In genomic region chr2:75256485-75256884, GRCh38 we compare ENCODE assay signal across 27 cellular contexts. TPM values are rescaled to one million over a fixed set of nuclear protein-coding genes. Genes with fewer than 3 reads are reported as not detected.
A peak's percentile ranks its signal among the peaks of the same experiment; 100 is the strongest.
DNase-seq lines count a peak whose midpoint lies in the region; ATAC-seq and FAIRE-seq lines count a peak whose summit lies in the region.
"Had no signal": no experiment of that assay in that cellular context is flagged by ENCODE, and none has a peak within 500 bp of the region (broad histone marks: within the 10 kb centered on the region; RNA-seq: fewer than 3 reads in every experiment).

No MANE protein-coding gene starts in this region.

- H3K4me2 ChIP-seq in Karpas-422 (ENCODE audit: low read depth, low read length, poor library complexity, severe bottlenecking), result no peak overlapping the region

- peaks cover 7% of the 10 kb centered on the region; the same call in 1 of the 2 replicates for H3K9me3 ChIP-seq in Karpas-422 (ENCODE audit: low read length)

- DNase-seq in GM18507 (ENCODE audit: extremely low spot score, insufficient read length, low read depth) (no peak), Karpas-422 (peak; percentile 67), KG1 (lab: John Stamatoyannopoulos, UW) (no peak), NCI-H1105 (lab: John Stamatoyannopoulos, UW) (no peak), AG08396 (ENCODE audit: low spot score) (no peak)
- DNase-seq in effector memory CD8-positive, alpha-beta T cell, result no peak
- DNase-seq: Calu3; CD8-positive, alpha-beta memory T cell; H7; NCI-H1048; NCI-H1436; NCI-H187 treated with DMSO at 0.1 percent for 48 hours; NCI-H2107; NCI-H69; T-helper 1 cell; T-helper 9 cell had no signal

- peaks cover 7% of the 10 kb centered on the region for H3K4me1 ChIP-seq in Karpas-422 (ENCODE audit: low read length)
- H3K4me1 ChIP-seq: SJSA1 had no signal

- H3K27me3 ChIP-seq in Karpas-422 (ENCODE audit: low read length), result no peaks in the 10 kb centered on the region
- H3K27me3 ChIP-seq: SJSA1 had no signal

- H3K79me2 ChIP-seq in Karpas-422 (ENCODE audit: low read length), result no peaks in the 10 kb centered on the region

- H3K27me3 Mint-ChIP-seq in effector memory CD8-positive, alpha-beta T cell, result no peaks in the 10 kb centered on the region
- H3K27me3 Mint-ChIP-seq: CD8-positive, alpha-beta memory T cell had no signal

- no peaks in the 10 kb centered on the region for H3K9me2 ChIP-seq in Karpas-422 (replicated peaks; ENCODE audit: insufficient read depth, low read length)

- 0 out of 2 replicates have a peak, but pooled peaks cover 7% of the 10 kb centered on the region for H4K20me1 ChIP-seq in Karpas-422 (ENCODE audit: insufficient read depth, low read depth, low read length)

- no peak overlapping the region for H3K4me3 Mint-ChIP-seq in effector memory CD8-positive, alpha-beta T cell
- H3K4me3 Mint-ChIP-seq: CD8-positive, alpha-beta memory T cell had no signal

- no peak overlapping the region for H3K4me3 ChIP-seq in Karpas-422 (ENCODE audit: low read length)
- H3K4me3 ChIP-seq: K562, SJSA1 had no signal

- H3K36me3 Mint-ChIP-seq in effector memory CD8-positive, alpha-beta T cell (ENCODE audit: insufficient read depth), result no peaks in the 10 kb centered on the region
- H3K36me3 Mint-ChIP-seq: CD8-positive, alpha-beta memory T cell had no signal

- H3K4me1 Mint-ChIP-seq in effector memory CD8-positive, alpha-beta T cell (ENCODE audit: low read depth in 2 of 2), result no peaks in the 10 kb centered on the region
- H3K4me1 Mint-ChIP-seq: CD8-positive, alpha-beta memory T cell had no signal

- no peak overlapping the region for H3K27ac Mint-ChIP-seq in effector memory CD8-positive, alpha-beta T cell
- H3K27ac Mint-ChIP-seq: CD8-positive, alpha-beta memory T cell had no signal

- H3K36me3 ChIP-seq in Karpas-422 (ENCODE audit: insufficient read depth, low read length), result no peaks in the 10 kb centered on the region

- H3K9ac ChIP-seq in Karpas-422 (ENCODE audit: low read length), result no peak overlapping the region

- peaks cover 0 to 2% of the 10 kb centered on the region in 2 donors for H3K9me3 Mint-ChIP-seq in effector memory CD8-positive, alpha-beta T cell

- peak; percentile 67 for ATAC-seq in GM19395 (IDR thresholded peaks at IDR 0.05; ENCODE audit: unreplicated experiment)
- ATAC-seq in HG02973 (IDR thresholded peaks at IDR 0.05; ENCODE audit: unreplicated experiment), result peak; percentile 48
- ATAC-seq in effector memory CD8-positive, alpha-beta T cell (replicated peaks), result no peak
- ATAC-seq: HepG2, K562, Panc1 had no signal

- no peak overlapping the region for H2AFZ ChIP-seq in Karpas-422 (ENCODE audit: low read length)

- FAIRE-seq in GM18507 (lab: Jason Lieb, UNC), result peak; percentile 33
- FAIRE-seq: G401.6, HepG2, K562 had no signal

- no peak overlapping the region for H3K27ac ChIP-seq in Karpas-422 (ENCODE audit: low read length)
- H3K27ac ChIP-seq: C4-2B, HL-60, SJSA1 had no signal

RNA-seq across cellular contexts. Expression of gene TACR1, which starts 57.2 kb away (rescaled TPM):
- total RNA-seq in Karpas-422 (2014; rRNA removed; shearing (Covaris generic); ENCODE audit: low replicate concordance), result not detected in 2 replicates
- total RNA-seq: Calu3; CD8-positive, alpha-beta memory T cell; Daoy; HepG2; HT-29; K562 had no signal
